ENCODE assay signal across 23 cellular contexts in genomic region chr14:103932791-103933490, GRCh38. TPM values are rescaled to one million over a fixed set of nuclear protein-coding genes. Genes with fewer than 3 reads are reported as not detected.
DNase-seq lines count a peak whose midpoint lies in the region; ATAC-seq and TF ChIP-seq lines count a peak whose summit lies in the region.
"Had no signal": no experiment of that assay in that cellular context is flagged by ENCODE, and none has a peak within 500 bp of the region (broad histone marks: within the 10 kb centered on the region; RNA-seq: fewer than 3 reads in every experiment).

No MANE protein-coding gene starts in this region.

- in situ Hi-C loops in mammary epithelial cell (cut with MboI; ENCODE audit: low sequenced_read_pairs in 2 of 2), result no loop called here

- H3K27ac Mint-ChIP-seq in activated T-cell treated with anti-CD3 and anti-CD28 coated beads, Interleukin-2, amount 50 U/mL, for 24 hours, result no peak overlapping the region
- H3K27ac Mint-ChIP-seq: activated CD4-positive, alpha-beta T cell treated with anti-CD3 and anti-CD28 coated beads, Interleukin-2, amount 10 ng/mL, durations not matched to agents 24 days and 14 days; activated T-helper 17 cell treated with anti-CD3 and anti-CD28 coated beads, Interleukin-2, amount 50 U/mL, for 72 hours; memory B cell; T-cell; type B pancreatic cell had no signal

- TF ChIP-seq CTCF in NB4 (IDR thresholded peaks at IDR 0.05; ENCODE audit: low read depth, low read length), result no peak
- TF ChIP-seq CTCF in mammary epithelial cell (conservative IDR thresholded peaks at IDR 0.05 in 1 of 2, IDR thresholded peaks at IDR 0.05 in 1 of 2; ENCODE audit: extremely low read depth in 1 of 2, insufficient read depth in 1 of 2, low read depth in 1 of 2, low read length in 2 of 2), result no peak
- TF ChIP-seq CTCF in spleen (IDR thresholded peaks at IDR 0.05 in 8 of 11, conservative IDR thresholded peaks at IDR 0.05 in 3 of 11), result no peak
- TF ChIP-seq CTCF in MM.1S (IDR thresholded peaks at IDR 0.05; ENCODE audit: low read length), result no peak
- TF ChIP-seq CTCF in GM10266 (IDR thresholded peaks at IDR 0.05; ENCODE audit: control insufficient read depth, insufficient read depth, low read depth, missing control alignments), result no peak

- dilution Hi-C loops in mammary epithelial cell (cut with HindIII; ENCODE audit: low sequenced_read_pairs), result no loop called here

- TSS peak; percentile 44 for BruUV-seq in mammary epithelial cell (replicated peaks; lab: Mats Ljungman, UMichigan)

- H2AFZ ChIP-seq in mammary epithelial cell (ENCODE audit: low read depth, low read length) (peak overlapping the region; percentile 88), MM.1S (ENCODE audit: low read length) (no peak overlapping the region)

- H3K36me3 ChIP-seq in mammary epithelial cell (ENCODE audit: insufficient read depth, low read length) (no peaks in the 10 kb centered on the region), spleen (no peaks in the 10 kb centered on the region), MM.1S (replicated peaks; ENCODE audit: insufficient read depth, low read length) (no peaks in the 10 kb centered on the region)

- no peaks in the 10 kb centered on the region for H3K9me3 ChIP-seq in mammary epithelial cell (replicated peaks; ENCODE audit: insufficient read depth, low read length)
- no peaks in the 10 kb centered on the region for H3K9me3 ChIP-seq in spleen
- no peaks in the 10 kb centered on the region for H3K9me3 ChIP-seq in MM.1S (replicated peaks; ENCODE audit: insufficient read depth, low read length)

- 5% methylated on average over 11 of the region's 11 CpGs for WGBS in mammary epithelial cell (ENCODE audit: low coverage, missing lambda C conversion rate)
- WGBS in spleen, 5 donors, result 61 to 82% (median 72%) methylated on average over 11 of the region's 11 CpGs

- H3K9me2 ChIP-seq in MM.1S (replicated peaks; ENCODE audit: insufficient read depth, low read length), result no peaks in the 10 kb centered on the region

- H3K4me1 Mint-ChIP-seq in activated T-cell treated with anti-CD3 and anti-CD28 coated beads, Interleukin-2, amount 50 U/mL, for 24 hours (ENCODE audit: low read depth), result peaks cover 10% of the 10 kb centered on the region
- H3K4me1 Mint-ChIP-seq: activated CD4-positive, alpha-beta T cell treated with anti-CD3 and anti-CD28 coated beads, Interleukin-2, amount 10 ng/mL, durations not matched to agents 24 days and 14 days; activated T-helper 17 cell treated with anti-CD3 and anti-CD28 coated beads, Interleukin-2, amount 50 U/mL, for 72 hours; T-cell had no signal

- H3K79me2 ChIP-seq in mammary epithelial cell (ENCODE audit: insufficient read depth, low read length) (no peaks in the 10 kb centered on the region), MM.1S (ENCODE audit: low read length) (no peaks in the 10 kb centered on the region)

- H3K27me3 Mint-ChIP-seq in activated T-cell treated with anti-CD3 and anti-CD28 coated beads, Interleukin-2, amount 50 U/mL, for 24 hours, result no peaks in the 10 kb centered on the region

- no peak for TF ChIP-seq POLR2A in NB4 (IDR thresholded peaks at IDR 0.05; ENCODE audit: extremely low read depth, insufficient read length)
- no peak for TF ChIP-seq POLR2A in spleen (IDR thresholded peaks at IDR 0.05)

- no peak overlapping the region for H3K4me3 ChIP-seq in NB4 (ENCODE audit: low read depth, low read length)
- peak overlapping the region; percentile 2 to 27 (median 9) for H3K4me3 ChIP-seq in mammary epithelial cell (replicated peaks in 1 of 3; ENCODE audit: insufficient read depth in 1 of 3, low read depth in 2 of 3, low read length in 3 of 3)
- peak overlapping the region in 1 of 8 donors; percentile 35 for H3K4me3 ChIP-seq in spleen
- no peak overlapping the region for H3K4me3 ChIP-seq in MM.1S (ENCODE audit: low read length)

- no peaks in the 10 kb centered on the region for H3K9me3 Mint-ChIP-seq in activated T-cell treated with anti-CD3 and anti-CD28 coated beads, Interleukin-2, amount 50 U/mL, for 24 hours
- H3K9me3 Mint-ChIP-seq: activated CD4-positive, alpha-beta T cell treated with anti-CD3 and anti-CD28 coated beads, Interleukin-2, amount 10 ng/mL, durations not matched to agents 24 days and 14 days; activated T-helper 17 cell treated with anti-CD3 and anti-CD28 coated beads, Interleukin-2, amount 50 U/mL, for 72 hours; memory B cell; T-cell; type B pancreatic cell had no signal

- CTCF ChIA-PET in mammary epithelial cell (lab: Charles Lee; ENCODE audit: low non-redundant PET), result no interaction called here

- DNase-seq in activated T-cell treated with anti-CD3 and anti-CD28 coated beads, Interleukin-2, amount 50 U/mL, for 24 hours, result no peak
- no peak for DNase-seq in activated T-cell treated with anti-CD3 and anti-CD28 coated beads, Interleukin-2, amount 50 U/mL, for 1 hour
- DNase-seq in NB4 (ENCODE audit: low read depth), result peak; percentile 46
- peak; percentile 82 for DNase-seq in mammary epithelial cell
- DNase-seq in spleen, result no peak
- no peak for DNase-seq in MM.1S
- no peak for DNase-seq in GM10266 (ENCODE audit: extremely low spot score)
- DNase-seq: activated CD4-positive, alpha-beta T cell treated with anti-CD3 and anti-CD28 coated beads, Interleukin-2, amount 10 ng/mL, durations not matched to agents 24 days and 14 days; DMS 273 treated with DMSO at 0.1 percent for 48 hours; kidney glomerular epithelial cell; NCI-H146; NCI-H524; Right ventricle myocardium superior; T-cell had no signal

- H3K27me3 ChIP-seq in mammary epithelial cell (ENCODE audit: insufficient read depth, low read length) (no peaks in the 10 kb centered on the region), spleen (replicated peaks in 1 of 7) (peaks cover 0 to 9% (median 0%) of the 10 kb centered on the region in 7 donors), MM.1S (replicated peaks; ENCODE audit: insufficient read depth, low read length) (no peaks in the 10 kb centered on the region)

- ATAC-seq in HG03025 (IDR thresholded peaks at IDR 0.05; ENCODE audit: low FRiP score, unreplicated experiment), result no peak
- ATAC-seq: activated T-helper 17 cell treated with anti-CD3 and anti-CD28 coated beads, Interleukin-2, amount 50 U/mL, for 72 hours; T-cell had no signal

- H4K20me1 ChIP-seq in mammary epithelial cell (ENCODE audit: insufficient read depth, low read length) (no peaks in the 10 kb centered on the region), MM.1S (ENCODE audit: insufficient read depth, low read length) (no peaks in the 10 kb centered on the region)

- peak overlapping the region; percentile 60 for H3K9ac ChIP-seq in mammary epithelial cell (ENCODE audit: insufficient read depth, low read length)
- H3K9ac ChIP-seq in MM.1S (ENCODE audit: low read length), result no peak overlapping the region

- peak overlapping the region; percentile 75 for H3K27ac ChIP-seq in mammary epithelial cell (ENCODE audit: insufficient read depth, low read depth, low read length)
- peak overlapping the region in 7 of 8 donors; percentile 5 to 83 (median 78) for H3K27ac ChIP-seq in spleen
- no peak overlapping the region for H3K27ac ChIP-seq in MM.1S (ENCODE audit: low read length)
- H3K27ac ChIP-seq: C4-2B had no signal

- no peaks in the 10 kb centered on the region for H3K36me3 Mint-ChIP-seq in activated T-cell treated with anti-CD3 and anti-CD28 coated beads, Interleukin-2, amount 50 U/mL, for 24 hours (ENCODE audit: low read depth)
- H3K36me3 Mint-ChIP-seq: memory B cell, T-cell, type B pancreatic cell had no signal

- peak overlapping the region; percentile 8 for H3K4me3 Mint-ChIP-seq in activated T-cell treated with anti-CD3 and anti-CD28 coated beads, Interleukin-2, amount 50 U/mL, for 24 hours
- H3K4me3 Mint-ChIP-seq: activated CD4-positive, alpha-beta T cell treated with anti-CD3 and anti-CD28 coated beads, Interleukin-2, amount 10 ng/mL, durations not matched to agents 24 days and 14 days; activated T-helper 17 cell treated with anti-CD3 and anti-CD28 coated beads, Interleukin-2, amount 50 U/mL, for 72 hours; memory B cell; T-cell; type B pancreatic cell had no signal

- peak overlapping the region; percentile 77 for H3K4me2 ChIP-seq in mammary epithelial cell (ENCODE audit: insufficient read depth, low read depth, low read length)
- H3K4me2 ChIP-seq in MM.1S (ENCODE audit: low read depth, low read length), result no peak overlapping the region

- H3F3A ChIP-seq in MM.1S (ENCODE audit: insufficient read depth, low read length), result no peaks in the 10 kb centered on the region

- intact Hi-C loops in mammary epithelial cell (cut with micrococcal nuclease), result loop anchor here (1.0 kb wide), 1 partner anchor 47 kb away; no protein-coding TSS in a partner anchor
- intact Hi-C loops in spleen (cut with DNase I; ENCODE audit: low total_unique reads), result no loop called here

- H3K4me1 ChIP-seq in mammary epithelial cell (ENCODE audit: insufficient read depth, low read length) (peaks cover 18% of the 10 kb centered on the region), spleen (peaks cover 0 to 29% (median 2%) of the 10 kb centered on the region in 6 donors), MM.1S (ENCODE audit: low read length) (no peaks in the 10 kb centered on the region)

RNA-seq across cellular contexts. Expression of gene TDRD9, which starts 4.7 kb away (rescaled TPM):
- total RNA-seq in mammary epithelial cell, result 1 to 10 TPM; 3.5 to 7.3 TPM
- 0.06 TPM for polyA plus RNA-seq in mammary epithelial cell
- polyA minus RNA-seq in mammary epithelial cell, result not detected
- total RNA-seq in spleen, result 10 to 100 TPM in 2 of 7 donors, 1 to 10 TPM in 5; 1.4 to 18.7 (median 8.8) TPM
- 1 to 10 TPM in 2 of 3 donors, under 1 TPM in 1; 0.70 to 3.8 (median 3.1) TPM for polyA plus RNA-seq in spleen
- total RNA-seq: A673, H4 had no signal

RNA-seq across cellular contexts. Expression of gene RD3L, which starts 9.4 kb away (rescaled TPM):
- not detected for total RNA-seq in mammary epithelial cell
- not detected for polyA plus RNA-seq in mammary epithelial cell
- polyA minus RNA-seq in mammary epithelial cell, result not detected
- not detected for total RNA-seq in spleen
- polyA plus RNA-seq in spleen, result not detected
- total RNA-seq: A673; activated CD4-positive, alpha-beta T cell treated with anti-CD3 and anti-CD28 coated beads, Interleukin-2, amount 10 ng/mL, durations not matched to agents 24 days and 14 days; activated T-helper 17 cell treated with anti-CD3 and anti-CD28 coated beads, Interleukin-2, amount 50 U/mL, for 72 hours; fibroblast of lung; glomerular endothelial cell; H4; T-cell had no signal
- polyA plus RNA-seq: fibroblast of lung had no signal

Comparison
In these comparisons a context has a peak if more than half of its experiments do, and no peak if none do; other contexts are left out.
1. DNase-seq: peak in NB4 (single experiment) and mammary epithelial cell (single experiment); none in activated T-cell treated with anti-CD3 and anti-CD28 coated beads, Interleukin-2, amount 50 U/mL, for 24 hours (single experiment), activated T-cell treated with anti-CD3 and anti-CD28 coated beads, Interleukin-2, amount 50 U/mL, for 1 hour (single experiment), spleen (single experiment), MM.1S (single experiment) and GM10266 (single experiment).
2. H3K4me3 ChIP-seq: peak in mammary epithelial cell (3 of 3); none in NB4 (single experiment) and MM.1S (single experiment).